In the genomic region with DNA sequence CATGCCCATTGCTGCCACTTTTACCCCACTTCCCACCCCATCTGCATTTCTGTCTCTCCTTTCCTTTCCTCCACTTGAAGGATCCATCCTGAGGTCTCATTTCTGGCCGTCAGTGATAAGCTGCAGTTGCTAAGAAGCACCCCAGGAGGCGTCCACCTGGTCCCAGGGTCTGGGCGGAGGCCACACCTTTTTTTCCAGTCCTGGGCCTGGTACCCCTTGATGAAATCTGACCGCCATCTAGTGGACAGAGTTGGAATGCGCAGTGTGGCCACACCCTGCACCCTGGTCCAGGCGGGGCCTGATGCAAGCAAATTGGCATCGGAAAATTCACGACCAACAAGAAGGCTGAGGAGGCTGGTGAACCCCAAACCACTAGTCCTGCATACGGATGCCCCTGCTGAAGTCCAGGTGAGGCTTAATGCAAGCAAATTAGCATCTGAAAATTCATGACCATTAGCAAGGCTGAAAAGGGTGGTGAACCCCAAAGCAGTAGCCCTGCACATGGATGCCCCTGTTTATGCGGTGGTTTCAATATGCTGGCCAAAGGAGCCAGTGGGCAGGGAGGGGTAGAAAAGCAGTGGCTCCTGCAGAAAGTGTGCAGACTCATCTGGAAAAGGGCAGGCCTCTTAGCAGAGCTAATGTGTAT, we compare ENCODE assay signal across 8 cellular contexts. TPM values are rescaled to one million over a fixed set of nuclear protein-coding genes. Genes with fewer than 3 reads are reported as not detected.
DNase-seq lines count a peak whose midpoint lies in the region; ATAC-seq and TF ChIP-seq lines count a peak whose summit lies in the region.

No MANE protein-coding gene starts in this region.

- peak; percentile 86 for TF ChIP-seq RAD21 in SK-N-SH (IDR thresholded peaks at IDR 0.05; ENCODE audit: low read length)

- H3K9ac ChIP-seq in SK-N-SH = no peak overlapping the region

- TF ChIP-seq POLR2A in sigmoid colon (IDR thresholded peaks at IDR 0.05) = no peak

- no peaks in the 10 kb centered on the region for H3K9me3 ChIP-seq in HAP-1
- H3K9me3 ChIP-seq in SK-N-SH = no peaks in the 10 kb centered on the region
- no peaks in the 10 kb centered on the region for H3K9me3 ChIP-seq in sigmoid colon

- H2AFZ ChIP-seq in SK-N-SH (ENCODE audit: low read depth) = no peak overlapping the region

- POLR2A ChIA-PET in SK-N-SH (lab: Yijun Ruan, JAX) = no interaction called here

- H3K9me3 Mint-ChIP-seq in activated naive CD4-positive, alpha-beta T cell treated with anti-CD3 and anti-CD28 coated beads, Interleukin-2, amount 50 U/mL, for 72 hours = no peaks in the 10 kb centered on the region

- H3K36me3 ChIP-seq in HAP-1 (replicated peaks) (no peaks in the 10 kb centered on the region), SK-N-SH (replicated peaks in 1 of 2; ENCODE audit: control insufficient read depth in 1 of 2, insufficient read depth in 2 of 2, low read length in 1 of 2) (no peaks in the 10 kb centered on the region), sigmoid colon (no peaks in the 10 kb centered on the region)

- no peak overlapping the region for H3K27ac Mint-ChIP-seq in activated naive CD4-positive, alpha-beta T cell treated with anti-CD3 and anti-CD28 coated beads, Interleukin-2, amount 50 U/mL, for 72 hours

- H3K4me1 ChIP-seq in HAP-1 (no peaks in the 10 kb centered on the region), SK-N-SH (ENCODE audit: control insufficient read depth in 1 of 2, insufficient read depth in 2 of 2, low read depth in 1 of 2, low read length in 1 of 2) (peaks cover 0 to 5% of the 10 kb centered on the region in 2 experiments; a peak in 1 of 4 replicates), sigmoid colon (no peaks in the 10 kb centered on the region)

- no peaks in the 10 kb centered on the region for H3K9me2 ChIP-seq in SK-N-SH

- H3K36me3 Mint-ChIP-seq in activated naive CD4-positive, alpha-beta T cell treated with anti-CD3 and anti-CD28 coated beads, Interleukin-2, amount 50 U/mL, for 72 hours = no peaks in the 10 kb centered on the region

- H3K79me2 ChIP-seq in SK-N-SH (ENCODE audit: insufficient read depth) = no peaks in the 10 kb centered on the region

- no peak overlapping the region for H3K4me2 ChIP-seq in SK-N-SH

- in situ Hi-C loops in HAP-1 (cut with MboI; ENCODE audit: low sequenced_read_pairs) = loop anchor here (10.0 kb wide), 1 partner anchor 175 kb away; no protein-coding TSS in a partner anchor

- CTCF ChIA-PET in SK-N-SH (lab: Yijun Ruan, JAX) = interaction anchor here (0.6 to 9.7 kb wide), 20 partner anchors 9 to 1541 kb away, joined by 3 to 238 read pairs (median 4); a partner anchor contains a TSS

- no peak overlapping the region for H3K27ac ChIP-seq in SK-N-SH (ENCODE audit: low read depth in 2 of 2, low read length in 1 of 2)
- H3K27ac ChIP-seq in sigmoid colon = no peak overlapping the region

- 4% methylated on average over 10 of the region's 10 CpGs for WGBS in SK-N-SH (ENCODE audit: low lambda C conversion rate)
- 9 to 12% methylated on average over 10 of the region's 10 CpGs for WGBS in sigmoid colon, 2 donors

- TF ChIP-seq EP300 in SK-N-SH (IDR thresholded peaks at IDR 0.05; ENCODE audit: borderline replicate concordance in 1 of 2, low read depth in 1 of 2, low read length in 1 of 2) = no peak
- no peak for TF ChIP-seq EP300 in sigmoid colon (IDR thresholded peaks at IDR 0.05)

- DNase-seq in HAP-1 (ENCODE audit: low spot score in 2 of 2) (peak; percentile 75 to 93), LNCaP clone FGC (ENCODE audit: low read depth) (peak; percentile 72), SK-N-SH (peak; percentile 79), left cardiac atrium (peak; percentile 64), sigmoid colon (peak; percentile 73), globus pallidus (ENCODE audit: low spot score) (no peak)
- DNase-seq in activated naive CD4-positive, alpha-beta T cell treated with anti-CD3 and anti-CD28 coated beads, Interleukin-2, amount 50 U/mL, for 72 hours (ENCODE audit: low spot score in 2 of 2) = peak; percentile 60 to 82

- H3K27me3 ChIP-seq in HAP-1 (ENCODE audit: low read depth) (no peaks in the 10 kb centered on the region), SK-N-SH (ENCODE audit: insufficient read depth) (no peaks in the 10 kb centered on the region), sigmoid colon (no peaks in the 10 kb centered on the region)

- H4K20me1 ChIP-seq in SK-N-SH (ENCODE audit: insufficient read depth) = no peaks in the 10 kb centered on the region

- H3K4me3 ChIP-seq in HAP-1 (no peak overlapping the region), LNCaP clone FGC (ENCODE audit: low read depth, low read length) (no peak overlapping the region), SK-N-SH (ENCODE audit: low read depth in 2 of 2, low read length in 1 of 2) (no peak overlapping the region; a peak in 1 of 4 replicates), sigmoid colon (no peak overlapping the region)

- H3F3A ChIP-seq in SK-N-SH (replicated peaks; ENCODE audit: insufficient read depth) = no peaks in the 10 kb centered on the region

- ATAC-seq in activated naive CD4-positive, alpha-beta T cell treated with anti-CD3 and anti-CD28 coated beads, Interleukin-2, amount 50 U/mL, for 72 hours = peak; percentile 89 to 97
- ATAC-seq in left cardiac atrium = peak; percentile 12 to 78

- TF ChIP-seq CTCF in GM12874 (IDR thresholded peaks at IDR 0.05; ENCODE audit: insufficient read depth, low read depth, low read length) = peak; percentile 86
- TF ChIP-seq CTCF in LNCaP clone FGC (IDR thresholded peaks at IDR 0.05; ENCODE audit: control insufficient read depth, extremely low read depth, insufficient read depth) = peak; percentile 94
- TF ChIP-seq CTCF in SK-N-SH (IDR thresholded peaks at IDR 0.05) = peak; percentile 84
- TF ChIP-seq CTCF in sigmoid colon (IDR thresholded peaks at IDR 0.05) = peak; percentile 29 to 87 (median 71)

- intact Hi-C loops in left cardiac atrium (cut with DNase I) = no loop called here
- intact Hi-C loops in sigmoid colon (cut with DNase I) = loop anchor here (2.0 kb wide), 2 partner anchors 383 to 1063 kb away; a partner anchor contains a TSS

TF ChIP-seq in SK-N-SH, 30 proteins besides CTCF, POLR2A, EP300 and RAD21:
- TF ChIP-seq JUND (IDR thresholded peaks at IDR 0.05) = no peak
- TF ChIP-seq SMC3 (IDR thresholded peaks at IDR 0.05; ENCODE audit: low read depth, low read length) = peak; percentile 77

RNA-seq across cellular contexts. Expression of a gene that starts 43.3 kb away (rescaled TPM):
- 2.1 and 3.9 TPM in 2 replicates for polyA plus RNA-seq in SK-N-SH (2012; rRNA removed)
- 3.4 and 3.9 TPM in 2 replicates for polyA plus RNA-seq in SK-N-SH (2012; cell fraction: cytosol; rRNA removed)
- polyA plus RNA-seq in SK-N-SH (2012; cell fraction: nucleus; rRNA removed) = 2.2 and 4.1 TPM in 2 replicates
- 1 to 10 TPM; 6.3 to 7.5 TPM for total RNA-seq in activated naive CD4-positive, alpha-beta T cell treated with anti-CD3 and anti-CD28 coated beads, Interleukin-2, amount 50 U/mL, for 72 hours
- 100 to 1,000 TPM; 137 to 343 TPM for total RNA-seq in left cardiac atrium
- total RNA-seq in sigmoid colon = 10 to 100 TPM in 1 of 4 donors, 1 to 10 TPM in 3; 4.8 to 61.4 (median 6.1) TPM
- 10 to 100 TPM in 1 of 3 donors, 1 to 10 TPM in 1, under 1 TPM in 1; 0.92 to 14.4 (median 3.0) TPM for polyA plus RNA-seq in sigmoid colon
